1 cellular context compared by ENCODE assay signal in the genomic region with DNA sequence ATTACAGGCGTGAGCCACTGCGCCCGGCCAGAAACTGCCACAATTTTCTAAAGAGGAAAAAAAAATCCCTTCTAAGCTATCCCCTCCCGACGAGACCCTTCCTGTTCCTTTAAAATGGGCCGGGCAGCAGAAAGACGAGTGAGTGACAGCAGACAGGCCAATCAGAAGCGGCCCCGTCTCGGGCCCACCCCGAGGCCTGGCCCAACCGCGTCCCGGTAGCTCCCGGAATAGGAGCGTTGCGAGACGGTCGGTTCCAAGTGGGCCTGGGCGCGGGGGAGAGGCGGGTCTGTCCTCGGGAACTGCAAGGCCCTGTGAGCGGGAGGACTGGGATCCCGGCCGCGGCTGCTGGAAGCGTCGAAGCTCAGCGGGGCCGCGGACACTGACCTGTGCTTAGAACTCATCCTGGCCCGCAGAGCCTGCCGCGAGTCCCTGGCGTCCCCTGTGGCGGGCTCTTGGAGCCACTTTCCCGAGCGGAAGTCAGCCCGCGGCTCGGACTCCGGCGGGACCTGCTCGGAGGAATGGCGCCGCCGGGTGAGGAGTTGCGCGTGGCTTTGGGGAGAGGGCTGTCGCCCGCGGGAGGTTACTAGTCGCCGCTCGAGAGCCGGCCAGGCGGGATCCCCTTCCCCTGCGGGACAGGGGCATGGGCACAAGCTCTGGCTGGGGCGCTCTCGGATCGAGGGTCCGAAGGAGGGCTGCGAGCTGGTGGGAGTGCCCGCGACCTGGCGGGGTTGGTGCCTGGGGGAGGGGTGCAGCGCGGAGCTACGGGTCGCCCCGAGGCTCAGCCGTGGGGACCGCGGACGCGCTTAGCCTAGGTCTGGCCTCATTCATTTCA.
TF ChIP-seq lines count a peak whose summit lies in the region.

Gene MROH8, minus strand, starts transcription at position 710 of the 832 bp plus-strand sequence.
Gene RPN2, plus strand, starts transcription at position 492 of the 832 bp plus-strand sequence. Its CDS starts 27 bp downstream, at position 519.

TF ChIP-seq in K562, 482 proteins besides CTCF, POLR2A, EP300 and RAD21 (continued from another document and continues in another):
- TF ChIP-seq, protein P1, sequence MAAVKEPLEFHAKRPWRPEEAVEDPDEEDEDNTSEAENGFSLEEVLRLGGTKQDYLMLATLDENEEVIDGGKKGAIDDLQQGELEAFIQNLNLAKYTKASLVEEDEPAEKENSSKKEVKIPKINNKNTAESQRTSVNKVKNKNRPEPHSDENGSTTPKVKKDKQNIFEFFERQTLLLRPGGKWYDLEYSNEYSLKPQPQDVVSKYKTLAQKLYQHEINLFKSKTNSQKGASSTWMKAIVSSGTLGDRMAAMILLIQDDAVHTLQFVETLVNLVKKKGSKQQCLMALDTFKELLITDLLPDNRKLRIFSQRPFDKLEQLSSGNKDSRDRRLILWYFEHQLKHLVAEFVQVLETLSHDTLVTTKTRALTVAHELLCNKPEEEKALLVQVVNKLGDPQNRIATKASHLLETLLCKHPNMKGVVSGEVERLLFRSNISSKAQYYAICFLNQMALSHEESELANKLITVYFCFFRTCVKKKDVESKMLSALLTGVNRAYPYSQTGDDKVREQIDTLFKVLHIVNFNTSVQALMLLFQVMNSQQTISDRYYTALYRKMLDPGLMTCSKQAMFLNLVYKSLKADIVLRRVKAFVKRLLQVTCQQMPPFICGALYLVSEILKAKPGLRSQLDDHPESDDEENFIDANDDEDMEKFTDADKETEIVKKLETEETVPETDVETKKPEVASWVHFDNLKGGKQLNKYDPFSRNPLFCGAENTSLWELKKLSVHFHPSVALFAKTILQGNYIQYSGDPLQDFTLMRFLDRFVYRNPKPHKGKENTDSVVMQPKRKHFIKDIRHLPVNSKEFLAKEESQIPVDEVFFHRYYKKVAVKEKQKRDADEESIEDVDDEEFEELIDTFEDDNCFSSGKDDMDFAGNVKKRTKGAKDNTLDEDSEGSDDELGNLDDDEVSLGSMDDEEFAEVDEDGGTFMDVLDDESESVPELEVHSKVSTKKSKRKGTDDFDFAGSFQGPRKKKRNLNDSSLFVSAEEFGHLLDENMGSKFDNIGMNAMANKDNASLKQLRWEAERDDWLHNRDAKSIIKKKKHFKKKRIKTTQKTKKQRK (IDR thresholded peaks at IDR 0.05; ENCODE audit: borderline replicate concordance, low read depth, low read length), result no peak
- TF ChIP-seq, protein P2, sequence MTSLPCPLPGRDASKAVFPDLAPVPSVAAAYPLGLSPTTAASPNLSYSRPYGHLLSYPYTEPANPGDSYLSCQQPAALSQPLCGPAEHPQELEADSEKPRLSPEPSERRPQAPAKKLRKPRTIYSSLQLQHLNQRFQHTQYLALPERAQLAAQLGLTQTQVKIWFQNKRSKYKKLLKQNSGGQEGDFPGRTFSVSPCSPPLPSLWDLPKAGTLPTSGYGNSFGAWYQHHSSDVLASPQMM (CRISPR knock-in tag; IDR thresholded peaks at IDR 0.05), result no peak
- no peak for TF ChIP-seq MCM3 (IDR thresholded peaks at IDR 0.05)
- TF ChIP-seq ATF7 (IDR thresholded peaks at IDR 0.05), result peak; percentile 100
- no peak for TF ChIP-seq HDAC3 (IDR thresholded peaks at IDR 0.05; ENCODE audit: borderline replicate concordance, partially characterized antibody)
- TF ChIP-seq ATF4 (CRISPR knock-in tag; IDR thresholded peaks at IDR 0.05), result no peak
- TF ChIP-seq, protein P3, sequence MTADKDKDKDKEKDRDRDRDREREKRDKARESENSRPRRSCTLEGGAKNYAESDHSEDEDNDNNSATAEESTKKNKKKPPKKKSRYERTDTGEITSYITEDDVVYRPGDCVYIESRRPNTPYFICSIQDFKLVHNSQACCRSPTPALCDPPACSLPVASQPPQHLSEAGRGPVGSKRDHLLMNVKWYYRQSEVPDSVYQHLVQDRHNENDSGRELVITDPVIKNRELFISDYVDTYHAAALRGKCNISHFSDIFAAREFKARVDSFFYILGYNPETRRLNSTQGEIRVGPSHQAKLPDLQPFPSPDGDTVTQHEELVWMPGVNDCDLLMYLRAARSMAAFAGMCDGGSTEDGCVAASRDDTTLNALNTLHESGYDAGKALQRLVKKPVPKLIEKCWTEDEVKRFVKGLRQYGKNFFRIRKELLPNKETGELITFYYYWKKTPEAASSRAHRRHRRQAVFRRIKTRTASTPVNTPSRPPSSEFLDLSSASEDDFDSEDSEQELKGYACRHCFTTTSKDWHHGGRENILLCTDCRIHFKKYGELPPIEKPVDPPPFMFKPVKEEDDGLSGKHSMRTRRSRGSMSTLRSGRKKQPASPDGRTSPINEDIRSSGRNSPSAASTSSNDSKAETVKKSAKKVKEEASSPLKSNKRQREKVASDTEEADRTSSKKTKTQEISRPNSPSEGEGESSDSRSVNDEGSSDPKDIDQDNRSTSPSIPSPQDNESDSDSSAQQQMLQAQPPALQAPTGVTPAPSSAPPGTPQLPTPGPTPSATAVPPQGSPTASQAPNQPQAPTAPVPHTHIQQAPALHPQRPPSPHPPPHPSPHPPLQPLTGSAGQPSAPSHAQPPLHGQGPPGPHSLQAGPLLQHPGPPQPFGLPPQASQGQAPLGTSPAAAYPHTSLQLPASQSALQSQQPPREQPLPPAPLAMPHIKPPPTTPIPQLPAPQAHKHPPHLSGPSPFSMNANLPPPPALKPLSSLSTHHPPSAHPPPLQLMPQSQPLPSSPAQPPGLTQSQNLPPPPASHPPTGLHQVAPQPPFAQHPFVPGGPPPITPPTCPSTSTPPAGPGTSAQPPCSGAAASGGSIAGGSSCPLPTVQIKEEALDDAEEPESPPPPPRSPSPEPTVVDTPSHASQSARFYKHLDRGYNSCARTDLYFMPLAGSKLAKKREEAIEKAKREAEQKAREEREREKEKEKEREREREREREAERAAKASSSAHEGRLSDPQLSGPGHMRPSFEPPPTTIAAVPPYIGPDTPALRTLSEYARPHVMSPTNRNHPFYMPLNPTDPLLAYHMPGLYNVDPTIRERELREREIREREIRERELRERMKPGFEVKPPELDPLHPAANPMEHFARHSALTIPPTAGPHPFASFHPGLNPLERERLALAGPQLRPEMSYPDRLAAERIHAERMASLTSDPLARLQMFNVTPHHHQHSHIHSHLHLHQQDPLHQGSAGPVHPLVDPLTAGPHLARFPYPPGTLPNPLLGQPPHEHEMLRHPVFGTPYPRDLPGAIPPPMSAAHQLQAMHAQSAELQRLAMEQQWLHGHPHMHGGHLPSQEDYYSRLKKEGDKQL (CRISPR knock-in tag; IDR thresholded peaks at IDR 0.05; ENCODE audit: borderline replicate concordance), result no peak
- TF ChIP-seq KDM4B (IDR thresholded peaks at IDR 0.05; ENCODE audit: borderline replicate concordance in 2 of 2, low read depth in 1 of 2), result no peak; a peak in 1 of 4 replicates
- TF ChIP-seq ZNF77 (CRISPR knock-in tag; IDR thresholded peaks at IDR 0.05), result no peak
- TF ChIP-seq FUS (optimal IDR thresholded peaks at IDR 0.05; ENCODE audit: low read depth, low read length), result peak; percentile 50
- no peak for TF ChIP-seq GATA2 (CRISPR knock-in tag; IDR thresholded peaks at IDR 0.05)
- TF ChIP-seq, protein P4, sequence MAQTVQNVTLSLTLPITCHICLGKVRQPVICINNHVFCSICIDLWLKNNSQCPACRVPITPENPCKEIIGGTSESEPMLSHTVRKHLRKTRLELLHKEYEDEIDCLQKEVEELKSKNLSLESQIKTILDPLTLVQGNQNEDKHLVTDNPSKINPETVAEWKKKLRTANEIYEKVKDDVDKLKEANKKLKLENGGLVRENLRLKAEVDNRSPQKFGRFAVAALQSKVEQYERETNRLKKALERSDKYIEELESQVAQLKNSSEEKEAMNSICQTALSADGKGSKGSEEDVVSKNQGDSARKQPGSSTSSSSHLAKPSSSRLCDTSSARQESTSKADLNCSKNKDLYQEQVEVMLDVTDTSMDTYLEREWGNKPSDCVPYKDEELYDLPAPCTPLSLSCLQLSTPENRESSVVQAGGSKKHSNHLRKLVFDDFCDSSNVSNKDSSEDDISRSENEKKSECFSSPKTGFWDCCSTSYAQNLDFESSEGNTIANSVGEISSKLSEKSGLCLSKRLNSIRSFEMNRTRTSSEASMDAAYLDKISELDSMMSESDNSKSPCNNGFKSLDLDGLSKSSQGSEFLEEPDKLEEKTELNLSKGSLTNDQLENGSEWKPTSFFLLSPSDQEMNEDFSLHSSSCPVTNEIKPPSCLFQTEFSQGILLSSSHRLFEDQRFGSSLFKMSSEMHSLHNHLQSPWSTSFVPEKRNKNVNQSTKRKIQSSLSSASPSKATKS (CRISPR knock-in tag; IDR thresholded peaks at IDR 0.05), result no peak
- TF ChIP-seq STAT5B (CRISPR knock-in tag; IDR thresholded peaks at IDR 0.05), result no peak
- peak; percentile 92 for TF ChIP-seq GABPB1 (CRISPR knock-in tag; IDR thresholded peaks at IDR 0.05)
- no peak for TF ChIP-seq MEF2D (tag; conservative IDR thresholded peaks at IDR 0.05; ENCODE audit: low read depth)
- no peak for TF ChIP-seq FOXA3 (CRISPR knock-in tag; conservative IDR thresholded peaks at IDR 0.05 in 1 of 2, IDR thresholded peaks at IDR 0.05 in 1 of 2)
- TF ChIP-seq TAF7 (tag; IDR thresholded peaks at IDR 0.05), result no peak
- TF ChIP-seq ZC3H4 (CRISPR knock-in tag; IDR thresholded peaks at IDR 0.05; ENCODE audit: borderline replicate concordance), result no peak; the same call in 1 of the 2 replicates
- TF ChIP-seq MECOM (CRISPR knock-in tag; IDR thresholded peaks at IDR 0.05), result no peak
- peak; percentile 90 for TF ChIP-seq ZFX (CRISPR knock-in tag; IDR thresholded peaks at IDR 0.05)
- no peak for TF ChIP-seq CCAR2 (IDR thresholded peaks at IDR 0.05; ENCODE audit: low read depth, low read length)
- no peak for TF ChIP-seq ZSCAN29 (IDR thresholded peaks at IDR 0.05)
- peak; percentile 88 for TF ChIP-seq ELF1 (tag; IDR thresholded peaks at IDR 0.05)
- TF ChIP-seq ZBTB2 (IDR thresholded peaks at IDR 0.05), result no peak
- peak; percentile 98 for TF ChIP-seq RBFOX2 (IDR thresholded peaks at IDR 0.05; ENCODE audit: low read depth, low read length)
- no peak for TF ChIP-seq KDM2B (CRISPR knock-in tag; IDR thresholded peaks at IDR 0.05)
- 0 out of 2 replicates have a peak, but pooled peaks have one; percentile 25 for TF ChIP-seq ZKSCAN1 (IDR thresholded peaks at IDR 0.05; ENCODE audit: low read depth, low read length)
- TF ChIP-seq ERF (CRISPR knock-in tag; IDR thresholded peaks at IDR 0.05), result peak; percentile 50; the same call in 1 of the 2 replicates
- TF ChIP-seq ZNF586 (CRISPR knock-in tag; conservative IDR thresholded peaks at IDR 0.05), result no peak
- TF ChIP-seq ZNF316 (IDR thresholded peaks at IDR 0.05), result no peak
- TF ChIP-seq ILF3 (IDR thresholded peaks at IDR 0.05; ENCODE audit: borderline replicate concordance), result no peak
- no peak for TF ChIP-seq NCOA2 (IDR thresholded peaks at IDR 0.05; ENCODE audit: partially characterized antibody in 2 of 2)
- peak; percentile 21; the same call in 1 of the 2 replicates for TF ChIP-seq FOXP1 (CRISPR knock-in tag; IDR thresholded peaks at IDR 0.05)
- TF ChIP-seq, protein P5, sequence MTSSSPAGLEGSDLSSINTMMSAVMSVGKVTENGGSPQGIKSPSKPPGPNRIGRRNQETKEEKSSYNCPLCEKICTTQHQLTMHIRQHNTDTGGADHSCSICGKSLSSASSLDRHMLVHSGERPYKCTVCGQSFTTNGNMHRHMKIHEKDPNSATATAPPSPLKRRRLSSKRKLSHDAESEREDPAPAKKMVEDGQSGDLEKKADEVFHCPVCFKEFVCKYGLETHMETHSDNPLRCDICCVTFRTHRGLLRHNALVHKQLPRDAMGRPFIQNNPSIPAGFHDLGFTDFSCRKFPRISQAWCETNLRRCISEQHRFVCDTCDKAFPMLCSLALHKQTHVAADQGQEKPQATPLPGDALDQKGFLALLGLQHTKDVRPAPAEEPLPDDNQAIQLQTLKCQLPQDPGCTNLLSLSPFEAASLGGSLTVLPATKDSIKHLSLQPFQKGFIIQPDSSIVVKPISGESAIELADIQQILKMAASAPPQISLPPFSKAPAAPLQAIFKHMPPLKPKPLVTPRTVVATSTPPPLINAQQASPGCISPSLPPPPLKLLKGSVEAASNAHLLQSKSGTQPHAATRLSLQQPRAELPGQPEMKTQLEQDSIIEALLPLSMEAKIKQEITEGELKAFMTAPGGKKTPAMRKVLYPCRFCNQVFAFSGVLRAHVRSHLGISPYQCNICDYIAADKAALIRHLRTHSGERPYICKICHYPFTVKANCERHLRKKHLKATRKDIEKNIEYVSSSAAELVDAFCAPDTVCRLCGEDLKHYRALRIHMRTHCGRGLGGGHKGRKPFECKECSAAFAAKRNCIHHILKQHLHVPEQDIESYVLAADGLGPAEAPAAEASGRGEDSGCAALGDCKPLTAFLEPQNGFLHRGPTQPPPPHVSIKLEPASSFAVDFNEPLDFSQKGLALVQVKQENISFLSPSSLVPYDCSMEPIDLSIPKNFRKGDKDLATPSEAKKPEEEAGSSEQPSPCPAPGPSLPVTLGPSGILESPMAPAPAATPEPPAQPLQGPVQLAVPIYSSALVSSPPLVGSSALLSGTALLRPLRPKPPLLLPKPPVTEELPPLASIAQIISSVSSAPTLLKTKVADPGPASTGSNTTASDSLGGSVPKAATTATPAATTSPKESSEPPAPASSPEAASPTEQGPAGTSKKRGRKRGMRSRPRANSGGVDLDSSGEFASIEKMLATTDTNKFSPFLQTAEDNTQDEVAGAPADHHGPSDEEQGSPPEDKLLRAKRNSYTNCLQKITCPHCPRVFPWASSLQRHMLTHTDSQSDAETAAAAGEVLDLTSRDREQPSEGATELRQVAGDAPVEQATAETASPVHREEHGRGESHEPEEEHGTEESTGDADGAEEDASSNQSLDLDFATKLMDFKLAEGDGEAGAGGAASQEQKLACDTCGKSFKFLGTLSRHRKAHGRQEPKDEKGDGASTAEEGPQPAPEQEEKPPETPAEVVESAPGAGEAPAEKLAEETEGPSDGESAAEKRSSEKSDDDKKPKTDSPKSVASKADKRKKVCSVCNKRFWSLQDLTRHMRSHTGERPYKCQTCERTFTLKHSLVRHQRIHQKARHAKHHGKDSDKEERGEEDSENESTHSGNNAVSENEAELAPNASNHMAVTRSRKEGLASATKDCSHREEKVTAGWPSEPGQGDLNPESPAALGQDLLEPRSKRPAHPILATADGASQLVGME (CRISPR knock-in tag; IDR thresholded peaks at IDR 0.05), result no peak
- no peak for TF ChIP-seq ILK (tag; IDR thresholded peaks at IDR 0.05; ENCODE audit: borderline replicate concordance, low read depth)
